In the genomic region with DNA sequence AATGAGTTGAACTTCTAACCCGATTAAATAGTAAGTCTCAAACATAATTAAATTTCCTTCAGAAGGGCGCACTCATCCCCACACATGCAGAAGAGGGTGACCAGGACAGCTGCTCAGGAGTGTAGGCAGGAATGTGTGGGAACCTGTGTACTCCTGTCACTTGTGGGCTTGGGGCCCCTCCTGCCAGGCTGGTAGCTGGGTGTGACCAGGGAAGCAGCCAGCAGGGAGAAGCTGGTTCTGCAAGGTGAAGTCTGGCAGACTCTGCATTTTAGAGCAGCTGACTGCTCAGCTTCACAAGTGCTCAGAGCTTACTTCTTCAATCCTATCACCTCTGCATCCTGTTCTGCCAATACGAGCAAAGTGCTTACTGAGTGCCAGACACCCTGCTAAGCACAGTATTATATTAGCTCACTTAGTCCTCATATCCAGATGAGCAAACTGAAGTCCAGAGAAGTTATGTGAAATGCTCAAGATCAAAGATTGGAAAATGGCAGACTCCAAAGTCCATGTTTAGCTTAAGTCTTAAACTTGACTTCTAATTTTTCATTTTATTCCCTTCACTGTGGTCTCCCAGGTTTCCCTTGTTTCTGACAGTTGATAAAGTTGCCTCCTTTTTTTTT, we compare ENCODE assay signal across 17 cellular contexts. TPM values are rescaled to one million over a fixed set of nuclear protein-coding genes. Genes with fewer than 3 reads are reported as not detected.
DNase-seq lines count a peak whose midpoint lies in the region; ATAC-seq, FAIRE-seq and TF ChIP-seq lines count a peak whose summit lies in the region.
"Had no signal": no experiment of that assay in that cellular context is flagged by ENCODE, and none has a peak within 500 bp of the region (broad histone marks: within the 10 kb centered on the region; RNA-seq: fewer than 3 reads in every experiment).

No MANE protein-coding gene starts in this region.

- FAIRE-seq in HepG2 (lab: Jason Lieb, UNC) (no peak), bronchial epithelial cell (lab: Jason Lieb, UNC) (no peak)
- FAIRE-seq: H54 had no signal

- no peak overlapping the region for H2AFZ ChIP-seq in HepG2 (ENCODE audit: low read length)

- peaks cover 39 to 82% of the 10 kb centered on the region in 2 experiments for H3K36me3 ChIP-seq in HepG2 (replicated peaks in 1 of 2; ENCODE audit: control insufficient read depth in 1 of 2, insufficient read depth in 2 of 2, low read length in 2 of 2)
- H3K36me3 ChIP-seq in right lobe of liver: peaks cover 0 to 77% (median 18%) of the 10 kb centered on the region in 4 donors
- peaks cover 25% of the 10 kb centered on the region for H3K36me3 ChIP-seq in bronchial epithelial cell (ENCODE audit: control insufficient read depth, insufficient read depth, low read length)
- H3K36me3 ChIP-seq in thyroid gland: peaks cover 42 to 72% of the 10 kb centered on the region in 2 donors

- TF ChIP-seq POLR2A in HepG2 (IDR thresholded peaks at IDR 0.05; ENCODE audit: insufficient read depth in 1 of 2, low read depth in 2 of 2, low read length in 2 of 2): no peak
- no peak for TF ChIP-seq POLR2A in right lobe of liver (IDR thresholded peaks at IDR 0.05)
- no peak for TF ChIP-seq POLR2A in thyroid gland (IDR thresholded peaks at IDR 0.05)

- H3K4me1 ChIP-seq in HepG2 (ENCODE audit: insufficient read depth, low read length) (peaks cover 23% of the 10 kb centered on the region), right lobe of liver (no peaks in the 10 kb centered on the region), thyroid gland (peaks cover 0 to 8% of the 10 kb centered on the region in 2 donors)
- H3K4me1 ChIP-seq: Peyer's patch had no signal

- CTCF ChIA-PET in HepG2 (lab: Yijun Ruan, JAX; ENCODE audit: low intra/inter-chr PET ratio, low total read pairs): no interaction called here

- H3K9ac ChIP-seq in HepG2 (ENCODE audit: insufficient read depth, low read depth, low read length): no peak overlapping the region

- TF ChIP-seq RAD21 in HepG2 (CRISPR knock-in tag; IDR thresholded peaks at IDR 0.05): no peak

- ATAC-seq in HepG2 (peak; percentile 68), right lobe of liver (no peak), left colon (peak; percentile 55), HG03520 (IDR thresholded peaks at IDR 0.05; ENCODE audit: unreplicated experiment) (no peak)

- DNase-seq in HepG2 (ENCODE audit: low spot score) (peak; percentile 41), right lobe of liver (no peak), bronchial epithelial cell (ENCODE audit: low read depth) (peak; percentile 29), left colon (no peak), thyroid gland (peak; percentile 49 to 53), SHP77 (lab: John Stamatoyannopoulos, UW) (no peak), NCI-H524 (lab: John Stamatoyannopoulos, UW) (no peak)
- DNase-seq: ACHN, DMS 273 treated with DMSO at 0.1 percent for 48 hours, Kasumi-1, NCI-H187 treated with DMSO at 0.1 percent for 48 hours, NCI-H446, NCI-H774, Peyer's patch, SIG-M5 had no signal

- no peak for TF ChIP-seq CTCF in HepG2 (CRISPR knock-in tag; IDR thresholded peaks at IDR 0.05)
- no peak for TF ChIP-seq CTCF in right lobe of liver (IDR thresholded peaks at IDR 0.05)
- TF ChIP-seq CTCF in bronchial epithelial cell (IDR thresholded peaks at IDR 0.05; ENCODE audit: insufficient read depth, low read length, severe bottlenecking): no peak
- TF ChIP-seq CTCF in thyroid gland (IDR thresholded peaks at IDR 0.05): no peak

- H3K27me3 ChIP-seq in HepG2 (ENCODE audit: control insufficient read depth in 1 of 2, insufficient read depth in 2 of 2, low read length in 2 of 2) (no peaks in the 10 kb centered on the region), right lobe of liver (no peaks in the 10 kb centered on the region), bronchial epithelial cell (ENCODE audit: control insufficient read depth, insufficient read depth, low read length) (no peaks in the 10 kb centered on the region), thyroid gland (no peaks in the 10 kb centered on the region)
- H3K27me3 ChIP-seq: Peyer's patch had no signal

- H4K20me1 ChIP-seq in HepG2 (ENCODE audit: insufficient read depth, low read length): no peaks in the 10 kb centered on the region

- TF ChIP-seq EP300 in HepG2 (IDR thresholded peaks at IDR 0.05; ENCODE audit: low read depth in 2 of 2, low read length in 2 of 2) (no peak), HepG2 (CRISPR knock-in tag; IDR thresholded peaks at IDR 0.05; ENCODE audit: borderline replicate concordance) (no peak)

- no peaks in the 10 kb centered on the region for H3K79me2 ChIP-seq in HepG2 (ENCODE audit: insufficient read depth, low read length)

- in situ Hi-C loops in HepG2 (cut with HindIII; ENCODE audit: extremely low pct_ligation_motif_present, low pct_unique_long_range_greater_than_20kb): no loop called here

- intact Hi-C loops in HepG2 (cut with micrococcal nuclease; ENCODE audit: unreplicated experiment) (no loop called here), right lobe of liver (cut with DNase I) (no loop called here), left colon (cut with DNase I, micrococcal nuclease) (no loop called here), thyroid gland (cut with DNase I) (no loop called here)

- no peak overlapping the region for H3K27ac ChIP-seq in HepG2 (ENCODE audit: extremely low read length, insufficient read depth, low read length)
- H3K27ac ChIP-seq in right lobe of liver: no peak overlapping the region
- H3K27ac ChIP-seq in thyroid gland: no peak overlapping the region
- H3K27ac ChIP-seq: Peyer's patch had no signal

- H3K9me3 ChIP-seq in HepG2 (ENCODE audit: low read length): no peaks in the 10 kb centered on the region
- no peaks in the 10 kb centered on the region for H3K9me3 ChIP-seq in right lobe of liver
- H3K9me3 ChIP-seq in thyroid gland: no peaks in the 10 kb centered on the region
- H3K9me3 ChIP-seq: Peyer's patch had no signal

- no peak overlapping the region for H3K4me2 ChIP-seq in HepG2 (ENCODE audit: low read depth, low read length)

- POLR2A ChIA-PET in HepG2 (lab: Yijun Ruan, JAX): interaction anchor here (1.4 to 4.8 kb wide), 2 partner anchors 14 to 21 kb away, joined by 3 to 29 read pairs; no protein-coding TSS in a partner anchor

- no peak overlapping the region for H3K4me3 ChIP-seq in HepG2 (replicated peaks in 1 of 3; ENCODE audit: insufficient read depth in 1 of 3, low read depth in 2 of 3, low read length in 3 of 3)
- H3K4me3 ChIP-seq in right lobe of liver: no peak overlapping the region
- no peak overlapping the region for H3K4me3 ChIP-seq in bronchial epithelial cell (ENCODE audit: low read depth, low read length)
- no peak overlapping the region for H3K4me3 ChIP-seq in thyroid gland (replicated peaks in 1 of 3)
- H3K4me3 ChIP-seq: Peyer's patch had no signal

- TSS peak; percentile 17 for BruUV-seq in HepG2 (replicated peaks; lab: Mats Ljungman, UMichigan)

- WGBS in HepG2 (ENCODE audit: low lambda C conversion rate): 93% methylated on average over 3 of the region's 3 CpGs
- WGBS in right lobe of liver (ENCODE audit: insufficient coverage, low coverage, low lambda C conversion rate, missing lambda C conversion rate): 90% methylated on average over 2 of the region's 3 CpGs
- 73 to 88% methylated on average over 3 of the region's 3 CpGs for WGBS in thyroid gland, 2 donors

TF ChIP-seq in HepG2, 621 proteins besides CTCF, POLR2A, EP300 and RAD21 (continues in another document):
- no peak for TF ChIP-seq MBD4 (IDR thresholded peaks at IDR 0.05; ENCODE audit: borderline replicate concordance, low read length)
- TF ChIP-seq ZNF556 (CRISPR knock-in tag; IDR thresholded peaks at IDR 0.05; ENCODE audit: borderline replicate concordance): no peak
- TF ChIP-seq, protein P1, sequence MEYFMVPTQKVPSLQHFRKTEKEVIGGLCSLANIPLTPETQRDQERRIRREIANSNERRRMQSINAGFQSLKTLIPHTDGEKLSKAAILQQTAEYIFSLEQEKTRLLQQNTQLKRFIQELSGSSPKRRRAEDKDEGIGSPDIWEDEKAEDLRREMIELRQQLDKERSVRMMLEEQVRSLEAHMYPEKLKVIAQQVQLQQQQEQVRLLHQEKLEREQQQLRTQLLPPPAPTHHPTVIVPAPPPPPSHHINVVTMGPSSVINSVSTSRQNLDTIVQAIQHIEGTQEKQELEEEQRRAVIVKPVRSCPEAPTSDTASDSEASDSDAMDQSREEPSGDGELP (IDR thresholded peaks at IDR 0.05; ENCODE audit: borderline replicate concordance, low read depth): no peak

RNA-seq across cellular contexts. Expression of a gene that starts 27.9 kb away (rescaled TPM):
- 35.7 and 42.8 TPM in 2 replicates for total RNA-seq in HepG2 (2016; rRNA removed; fragmentation: Illumina TruSeq; extraction: Trizol)
- 13.2 and 13.6 TPM in 2 replicates for total RNA-seq in HepG2 (2016; cell fraction: cytosol; rRNA removed; fragmentation: Illumina TruSeq; extraction: Trizol; ENCODE audit: low read depth)
- 37.9 and 41.5 TPM in 2 replicates for total RNA-seq in HepG2 (2016; cell fraction: insoluble cytoplasmic fraction; rRNA removed; fragmentation: Illumina TruSeq; extraction: Trizol)
- total RNA-seq in HepG2 (2016; cell fraction: membrane; rRNA removed; fragmentation: Illumina TruSeq; extraction: Trizol): 26.7 and 30.9 TPM in 2 replicates
- total RNA-seq in HepG2 (2016; cell fraction: nucleus; rRNA removed; fragmentation: Illumina TruSeq; extraction: Trizol): 40.9 and 42.4 TPM in 2 replicates
- 30.6 and 41.5 TPM in 2 replicates for polyA plus RNA-seq in HepG2 (2011; rRNA removed)
- polyA plus RNA-seq in HepG2 (2011; cell fraction: cytosol; rRNA removed): 30.0 and 34.9 TPM in 2 replicates
- 50.8 and 59.8 TPM in 2 replicates for polyA plus RNA-seq in HepG2 (2011; cell fraction: nucleus; rRNA removed)
- polyA plus RNA-seq in HepG2 (2012): 29.1 and 29.9 TPM in 2 replicates
- 3.6 and 4.5 TPM in 2 replicates for polyA plus RNA-seq in HepG2 (2016; cell fraction: cytosol; fragmentation: Illumina TruSeq; extraction: Trizol; ENCODE audit: low read depth)
- polyA plus RNA-seq in HepG2 (2016; cell fraction: insoluble cytoplasmic fraction; fragmentation: Illumina TruSeq; extraction: Trizol; ENCODE audit: low read depth): 42.7 and 43.4 TPM in 2 replicates
- polyA plus RNA-seq in HepG2 (2016; cell fraction: membrane; fragmentation: Illumina TruSeq; extraction: Trizol; ENCODE audit: low read depth): 9.8 and 11.9 TPM in 2 replicates
- 92.2 and 100 TPM in 2 replicates for polyA plus RNA-seq in HepG2 (2016; cell fraction: nucleus; fragmentation: Illumina TruSeq; extraction: Trizol; ENCODE audit: insufficient read depth, low read depth)
- polyA minus RNA-seq in HepG2 (2011; rRNA and poly(A)+ RNA removed; ENCODE audit: low replicate concordance): 68.1 and 91.6 TPM in 2 replicates
- polyA minus RNA-seq in HepG2 (2011; cell fraction: cytosol; rRNA and poly(A)+ RNA removed): 23.7 and 37.7 TPM in 2 replicates
- 38.2 and 50.8 TPM in 2 replicates for polyA minus RNA-seq in HepG2 (2011; cell fraction: nucleus; rRNA and poly(A)+ RNA removed)
- total RNA-seq in right lobe of liver: 10 to 100 TPM; 14.9 to 22.9 (median 17.4) TPM
- total RNA-seq in bronchial epithelial cell: 15.5 and 21.1 TPM in 2 replicates
- 10 to 100 TPM; 25.3 to 30.2 TPM for total RNA-seq in left colon
- total RNA-seq in thyroid gland: 10 to 100 TPM; 47.0 to 60.6 (median 54.6) TPM

Comparison
In these comparisons a context has a peak if more than half of its experiments do, and no peak if none do; other contexts are left out.
1. ATAC-seq: peak in HepG2 (single experiment) and left colon (single experiment); none in right lobe of liver (0 of 4) and HG03520 (single experiment).
2. DNase-seq: peak in HepG2 (single experiment), bronchial epithelial cell (single experiment) and thyroid gland (2 of 2); none in right lobe of liver (0 of 3), left colon (0 of 2), SHP77 (0 of 2) and NCI-H524 (0 of 2).